8 cellular contexts compared by ENCODE assay signal in genomic region chr2:50492452-50492851, GRCh38.
DNase-seq lines count a peak whose midpoint lies in the region; ATAC-seq and TF ChIP-seq lines count a peak whose summit lies in the region.

No MANE protein-coding gene starts in this region.

- H3K4me2 ChIP-seq in Karpas-422 (ENCODE audit: low read depth, low read length, poor library complexity, severe bottlenecking) = no peak overlapping the region

- no TSS peak for BruUV-seq in Panc1 (replicated peaks; lab: Mats Ljungman, UMichigan)

- DNase-seq in AG04450 (ENCODE audit: low read depth, low spot score) (peak; percentile 16), GM10248 (ENCODE audit: extremely low spot score) (peak; percentile 55), HCEC 1CT (peak; percentile 41), Karpas-422 (peak; percentile 80), Panc1 (ENCODE audit: low read depth, low spot score) (peak; percentile 10), left kidney (ENCODE audit: low read depth, low spot score) (peak; percentile 86), thyroid gland (peak; percentile 14)
- DNase-seq in central memory CD4-positive, alpha-beta T cell = peak; percentile 23

- H2AFZ ChIP-seq in Karpas-422 (ENCODE audit: low read length) = no peak overlapping the region

- H3K9me3 ChIP-seq in AG04450 (ENCODE audit: control insufficient read depth, insufficient read depth, low read length) (no peaks in the 10 kb centered on the region), Karpas-422 (ENCODE audit: low read length) (no peaks in the 10 kb centered on the region), Panc1 (ENCODE audit: control insufficient read depth, insufficient read depth, low read depth, low read length) (no peaks in the 10 kb centered on the region), thyroid gland (no peaks in the 10 kb centered on the region)

- ATAC-seq in Panc1 = peak; percentile 82

- no peaks in the 10 kb centered on the region for H3K9me2 ChIP-seq in Karpas-422 (replicated peaks; ENCODE audit: insufficient read depth, low read length)

- no peak overlapping the region for H3K4me3 ChIP-seq in AG04450 (ENCODE audit: low read depth, low read length)
- no peak overlapping the region for H3K4me3 ChIP-seq in Karpas-422 (ENCODE audit: low read length)
- H3K4me3 ChIP-seq in Panc1 (ENCODE audit: low read depth in 2 of 2, low read length in 2 of 2) = no peak overlapping the region
- H3K4me3 ChIP-seq in thyroid gland (replicated peaks in 1 of 3) = no peak overlapping the region

- no peak overlapping the region for H3K9ac ChIP-seq in Karpas-422 (ENCODE audit: low read length)

- CTCF ChIA-PET in AG04450 (lab: Charles Lee) (interaction anchor here (0.7 to 3.9 kb wide), 16 partner anchors 9 to 1771 kb away, joined by 3 to 49 read pairs (median 4); no protein-coding TSS in a partner anchor), GM10248 (lab: Yijun Ruan, JAX) (interaction anchor here (0.8 to 3.9 kb wide), 29 partner anchors 8 to 1546 kb away, joined by 3 to 29 read pairs (median 3); no protein-coding TSS in a partner anchor), Panc1 (lab: Charles Lee) (interaction anchor here (0.6 kb wide), 1 partner anchor 21 kb away, joined by 3 read pairs; no protein-coding TSS in a partner anchor)

- in situ Hi-C loops in Panc1 (cut with HindIII; ENCODE audit: low pct_unique_long_range_greater_than_20kb, low sequenced_read_pairs) = no loop called here

- no peaks in the 10 kb centered on the region for H3K36me3 ChIP-seq in Karpas-422 (ENCODE audit: insufficient read depth, low read length)
- no peaks in the 10 kb centered on the region for H3K36me3 ChIP-seq in Panc1 (ENCODE audit: control insufficient read depth, insufficient read depth, low read length)
- H3K36me3 ChIP-seq in thyroid gland = no peaks in the 10 kb centered on the region

- peak; percentile 80 for TF ChIP-seq CTCF in AG04450 (IDR thresholded peaks at IDR 0.05; ENCODE audit: low read depth, low read length)
- peak; percentile 68 for TF ChIP-seq CTCF in GM10248 (IDR thresholded peaks at IDR 0.05; ENCODE audit: control extremely low read depth, extremely low read depth, low read depth, missing control alignments)
- peak; percentile 67 for TF ChIP-seq CTCF in Panc1 (IDR thresholded peaks at IDR 0.05)
- peak in 4 of 6 experiments; percentile 24 to 76 (median 54) for TF ChIP-seq CTCF in thyroid gland (IDR thresholded peaks at IDR 0.05)

- POLR2A ChIA-PET in AG04450 (lab: Yijun Ruan, JAX) (no interaction called here), GM10248 (lab: Yijun Ruan, JAX) (no interaction called here), Panc1 (lab: Charles Lee) (no interaction called here)

- no peak for TF ChIP-seq POLR2A in thyroid gland (IDR thresholded peaks at IDR 0.05)

- no peaks in the 10 kb centered on the region for H3K79me2 ChIP-seq in Karpas-422 (ENCODE audit: low read length)

- H4K20me1 ChIP-seq in Karpas-422 (ENCODE audit: insufficient read depth, low read depth, low read length) = no peaks in the 10 kb centered on the region

- H3K4me1 ChIP-seq in Karpas-422 (ENCODE audit: low read length) (no peaks in the 10 kb centered on the region), Panc1 (ENCODE audit: control insufficient read depth, insufficient read depth, low read length) (no peaks in the 10 kb centered on the region), thyroid gland (peaks cover 0 to 3% of the 10 kb centered on the region in 2 donors)

- WGBS in thyroid gland, 2 donors = 0% methylated on average over 3 of the region's 3 CpGs

- H3K27me3 ChIP-seq in AG04450 (ENCODE audit: control insufficient read depth, insufficient read depth, low read length) = no peaks in the 10 kb centered on the region
- H3K27me3 ChIP-seq in Karpas-422 (ENCODE audit: low read length) = no peaks in the 10 kb centered on the region
- H3K27me3 ChIP-seq in Panc1 (ENCODE audit: control insufficient read depth, insufficient read depth, low read length) = no peaks in the 10 kb centered on the region; the same call in 1 of the 2 replicates
- no peaks in the 10 kb centered on the region for H3K27me3 ChIP-seq in thyroid gland

- intact Hi-C loops in Panc1 (cut with micrococcal nuclease; ENCODE audit: unreplicated experiment) = loop anchor here (5.0 to 10.0 kb wide), 2 partner anchors 1545 to 1898 kb away; no protein-coding TSS in a partner anchor
- intact Hi-C loops in thyroid gland (cut with DNase I) = no loop called here

- H3K27ac ChIP-seq in AG04450 (ENCODE audit: low read depth, low read length) = no peak overlapping the region
- no peak overlapping the region for H3K27ac ChIP-seq in Karpas-422 (ENCODE audit: low read length)
- H3K27ac ChIP-seq in Panc1 (ENCODE audit: low read length) = no peak overlapping the region
- no peak overlapping the region for H3K27ac ChIP-seq in thyroid gland

Comparison
In these comparisons a context has a peak if more than half of its experiments do, and no peak if none do; other contexts are left out.
1. DNase-seq: peak in every context shown above with its lines; median percentile 86 in left kidney; 80 in Karpas-422; 55 in GM10248; 41 in HCEC 1CT; 23 in central memory CD4-positive, alpha-beta T cell; 16 in AG04450; 14 in thyroid gland; 10 in Panc1.